Comparison of ENCODE assay signal across 8 cellular contexts in the genomic region with DNA sequence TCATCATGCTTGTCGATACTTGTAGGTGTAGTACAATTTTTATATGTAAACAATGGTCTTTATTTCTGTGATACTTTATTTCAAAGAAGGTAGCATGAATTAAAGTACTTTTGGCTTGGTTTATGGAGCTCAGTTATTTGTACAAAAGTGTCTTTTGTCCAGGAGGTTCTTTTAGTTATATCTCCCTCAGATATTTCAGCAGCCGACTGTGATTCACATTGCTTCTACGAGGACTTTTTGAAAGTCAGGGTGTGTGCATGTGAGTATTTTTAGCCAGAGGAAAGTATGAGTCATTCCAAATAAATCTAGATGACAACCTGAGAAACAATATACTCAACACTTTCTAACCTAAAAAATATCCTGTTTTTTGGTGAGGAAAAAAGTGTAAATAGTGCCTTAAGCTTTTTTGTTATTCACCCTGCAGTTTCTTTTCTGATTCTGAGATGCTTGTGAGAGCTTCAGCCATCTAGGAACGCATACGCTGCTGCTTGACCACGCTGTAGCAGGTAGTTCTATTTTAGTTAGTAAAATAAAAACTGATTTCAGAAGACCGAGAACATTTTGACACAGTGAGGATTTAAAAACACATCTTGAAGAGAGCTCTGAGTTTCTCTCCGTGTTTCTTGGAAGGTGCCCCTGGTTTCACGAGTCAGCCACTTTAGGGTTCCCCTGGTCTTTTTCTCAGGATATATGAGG. TPM values are rescaled to one million over a fixed set of nuclear protein-coding genes. Genes with fewer than 3 reads are reported as not detected.
DNase-seq lines count a peak whose midpoint lies in the region; ATAC-seq and TF ChIP-seq lines count a peak whose summit lies in the region.

No MANE protein-coding gene starts in this region.

- no peaks in the 10 kb centered on the region for H3K27me3 Mint-ChIP-seq in mesothelial cell of epicardium (ENCODE audit: low read depth)

- H3K27me3 ChIP-seq in ACC112 (ENCODE audit: insufficient read depth, low read length) (no peaks in the 10 kb centered on the region), duodenal mucosa (ENCODE audit: control insufficient read depth in 1 of 2, insufficient read depth in 2 of 2, low read length in 2 of 2) (no peaks in the 10 kb centered on the region)

- peak; percentile 85 for ATAC-seq in GM18511 (IDR thresholded peaks at IDR 0.05; ENCODE audit: unreplicated experiment)
- ATAC-seq in HG03064 (IDR thresholded peaks at IDR 0.05; ENCODE audit: low read depth, unreplicated experiment), result peak; percentile 62

- H3K79me2 ChIP-seq in ACC112 (ENCODE audit: control insufficient read depth, insufficient read depth, low read length, unreplicated experiment), result peaks cover 78% of the 10 kb centered on the region

- H3K4me3 ChIP-seq in ACC112 (ENCODE audit: low read depth, low read length) (peak overlapping the region; percentile 64), duodenal mucosa (ENCODE audit: low read depth in 1 of 2, low read length in 2 of 2) (no peak overlapping the region)

- H3K4me1 ChIP-seq in ACC112 (ENCODE audit: control insufficient read depth, insufficient read depth, low read length, unreplicated experiment) (peaks cover 29% of the 10 kb centered on the region), duodenal mucosa (ENCODE audit: control insufficient read depth in 1 of 2, insufficient read depth in 2 of 2, low read length in 2 of 2) (peaks cover 27 to 30% of the 10 kb centered on the region in 2 donors)

- H3K9me3 ChIP-seq in duodenal mucosa (ENCODE audit: control insufficient read depth in 1 of 2, low read length in 2 of 2), result no peaks in the 10 kb centered on the region

- H2AFZ ChIP-seq in ACC112 (ENCODE audit: low read length, unreplicated experiment), result no peak overlapping the region

- no peak for TF ChIP-seq CTCF in mesothelial cell of epicardium (IDR thresholded peaks at IDR 0.05; ENCODE audit: unreplicated experiment)

- H3K36me3 Mint-ChIP-seq in mesothelial cell of epicardium, result peaks cover 4% of the 10 kb centered on the region

- H3K27ac ChIP-seq in ACC112 (ENCODE audit: low read depth, low read length) (peak overlapping the region; percentile 99), duodenal mucosa (ENCODE audit: low read depth, low read length) (peak overlapping the region; percentile 76)

- H3K9me3 Mint-ChIP-seq in mesothelial cell of epicardium, result no peaks in the 10 kb centered on the region

- peak overlapping the region; percentile 18 to 45 for H3K9ac ChIP-seq in duodenal mucosa (ENCODE audit: low read depth in 1 of 2, low read length in 2 of 2)

- peak overlapping the region; percentile 41 for H3K4me3 Mint-ChIP-seq in mesothelial cell of epicardium

- H3K27ac Mint-ChIP-seq in mesothelial cell of epicardium, result peak overlapping the region; percentile 99

- peaks cover 28% of the 10 kb centered on the region for H3K4me1 Mint-ChIP-seq in mesothelial cell of epicardium

- DNase-seq in SHP77 treated with DMSO at 0.1 percent for 48 hours (lab: John Stamatoyannopoulos, UW) (peak; percentile 54), mesothelial cell of epicardium (ENCODE audit: low spot score in 2 of 2, unreplicated experiment in 2 of 2) (no peak), NCI-H748 (lab: John Stamatoyannopoulos, UW; ENCODE audit: unreplicated experiment) (no peak), NCI-H345 treated with DMSO at 0.1 percent for 48 hours (lab: John Stamatoyannopoulos, UW; ENCODE audit: unreplicated experiment) (no peak)

- no peaks in the 10 kb centered on the region for H3K36me3 ChIP-seq in ACC112 (ENCODE audit: insufficient read depth, low read length)
- peaks cover 14 to 20% of the 10 kb centered on the region in 2 donors for H3K36me3 ChIP-seq in duodenal mucosa (ENCODE audit: control insufficient read depth in 1 of 2, insufficient read depth in 2 of 2, low read length in 2 of 2)

RNA-seq across cellular contexts. Expression of gene SUN1, which starts 0.5 kb away (rescaled TPM):
- 199 to 201 TPM (median 200 TPM) in 3 replicates for total RNA-seq in mesothelial cell of epicardium

RNA-seq across cellular contexts. Expression of gene GET4, which starts 44.6 kb away (rescaled TPM):
- 67.9 to 77.6 TPM (median 72.2 TPM) in 3 replicates for total RNA-seq in mesothelial cell of epicardium
